In genomic region chr6:116221931-116222330, GRCh38 we compare ENCODE assay signal across 19 cellular contexts. TPM values are rescaled to one million over a fixed set of nuclear protein-coding genes. Genes with fewer than 3 reads are reported as not detected.
DNase-seq lines count a peak whose midpoint lies in the region; ATAC-seq and TF ChIP-seq lines count a peak whose summit lies in the region.
"Had no signal": no experiment of that assay in that cellular context is flagged by ENCODE, and none has a peak within 500 bp of the region (broad histone marks: within the 10 kb centered on the region; RNA-seq: fewer than 3 reads in every experiment).

No MANE protein-coding gene starts in this region.

- ATAC-seq in IMR-90 (ENCODE audit: low read depth): peak; percentile 68
- ATAC-seq in stimulated activated effector memory CD8-positive, alpha-beta T cell treated with anti-CD3 and anti-CD28 coated beads, Interleukin-12 subunit alpha, Interleukin-12 subunit beta, amount 100 ng/mL, for 72 hours: no peak
- ATAC-seq: CD8-positive, alpha-beta T cell; HCT116 had no signal

- H3K18ac ChIP-seq in IMR-90 (ENCODE audit: low read depth, low read length): peak overlapping the region; percentile 71; the same call in 1 of the 2 replicates

- no peak for TF ChIP-seq RAD21 in IMR-90 (IDR thresholded peaks at IDR 0.05; ENCODE audit: low read length)
- TF ChIP-seq RAD21 in neural cell (conservative IDR thresholded peaks at IDR 0.05): no peak

- no peak overlapping the region for H2BK120ac ChIP-seq in IMR-90 (ENCODE audit: low read depth, low read length)

- no peak overlapping the region for H2AK9ac ChIP-seq in IMR-90 (replicated peaks; ENCODE audit: low read depth, low read length, poor library complexity)

- H3K36me3 ChIP-seq in IMR-90 (ENCODE audit: control insufficient read depth, insufficient read depth, low read length): no peaks in the 10 kb centered on the region
- no peaks in the 10 kb centered on the region for H3K36me3 ChIP-seq in neural cell (ENCODE audit: insufficient read depth, low read length)
- H3K36me3 ChIP-seq: BLaER1 had no signal

- H3F3A ChIP-seq in neural cell (ENCODE audit: insufficient read depth, low read length, poor library complexity, severe bottlenecking): no peaks in the 10 kb centered on the region

- H3K9me3 ChIP-seq in IMR-90 (ENCODE audit: control insufficient read depth, insufficient read depth, low read length): no peaks in the 10 kb centered on the region
- no peaks in the 10 kb centered on the region for H3K9me3 ChIP-seq in neural cell (ENCODE audit: low read length)
- H3K9me3 ChIP-seq: BLaER1, Caco-2 had no signal

- peaks cover 5% of the 10 kb centered on the region for H3K36me3 Mint-ChIP-seq in mesothelial cell of epicardium
- peaks cover 7% of the 10 kb centered on the region for H3K36me3 Mint-ChIP-seq in stimulated activated effector memory CD8-positive, alpha-beta T cell treated with anti-CD3 and anti-CD28 coated beads, Interleukin-12 subunit alpha, Interleukin-12 subunit beta, amount 100 ng/mL, for 72 hours

- no peaks in the 10 kb centered on the region for H3K27me3 Mint-ChIP-seq in mesothelial cell of epicardium (ENCODE audit: low read depth)
- H3K27me3 Mint-ChIP-seq: B cell; CD4-positive, CD25-positive, alpha-beta regulatory T cell had no signal

- DNase-seq in EL (peak; percentile 9), IMR-90 (peak; percentile 24), astrocyte of the hippocampus (ENCODE audit: low read depth, low spot score) (peak; percentile 4), NCI-H510A treated with DMSO at 0.1 percent for 48 hours (lab: John Stamatoyannopoulos, UW) (no peak), mesothelial cell of epicardium (ENCODE audit: low spot score in 2 of 2, unreplicated experiment in 2 of 2) (no peak), hypothalamus (lab: John Stamatoyannopoulos, UW) (no peak)
- DNase-seq in stimulated activated effector memory CD8-positive, alpha-beta T cell treated with anti-CD3 and anti-CD28 coated beads, Interleukin-12 subunit alpha, Interleukin-12 subunit beta, amount 100 ng/mL, for 72 hours (ENCODE audit: low spot score in 2 of 2): no peak
- DNase-seq: Caco-2; CD4-positive, CD25-positive, alpha-beta regulatory T cell; CD8-positive, alpha-beta T cell; DMS153; DND-41; GF-D8; H9 had no signal

- BruUV-seq in IMR-90 (replicated peaks; lab: Mats Ljungman, UMichigan): no TSS peak

- no CpG with 5 or more reads among the region's 2 CpGs for WGBS in IMR-90 (ENCODE audit: extremely low coverage in 2 of 2, insufficient read length in 1 of 2), 2 experiments

- POLR2A ChIA-PET in IMR-90 (lab: Charles Lee; ENCODE audit: unreplicated experiment): no interaction called here

- H3K79me2 ChIP-seq in neural cell (replicated peaks; ENCODE audit: insufficient read depth, low read length): no peaks in the 10 kb centered on the region

- H3K79me1 ChIP-seq in IMR-90 (ENCODE audit: low read depth in 1 of 2, low read length in 2 of 2): peaks cover 0 to 2% of the 10 kb centered on the region in 2 experiments; a peak in 1 of 4 replicates

- H3K4me2 ChIP-seq in IMR-90 (ENCODE audit: low read depth, low read length) (peak overlapping the region; percentile 72; the same call in 1 of the 2 replicates), neural cell (ENCODE audit: low read length) (no peak overlapping the region)
- H3K4me2 ChIP-seq: BLaER1 had no signal

- H3K4me3 ChIP-seq in IMR-90 (ENCODE audit: insufficient read depth, low read depth, low read length): no peak overlapping the region
- H3K4me3 ChIP-seq in neural cell (ENCODE audit: low read length): no peak overlapping the region
- H3K4me3 ChIP-seq: BLaER1 had no signal

- H2BK5ac ChIP-seq in IMR-90 (ENCODE audit: low read depth, low read length, poor library complexity, severe bottlenecking): peak overlapping the region; percentile 62

- no peak overlapping the region for H3K27ac Mint-ChIP-seq in mesothelial cell of epicardium
- H3K27ac Mint-ChIP-seq in stimulated activated effector memory CD8-positive, alpha-beta T cell treated with anti-CD3 and anti-CD28 coated beads, Interleukin-12 subunit alpha, Interleukin-12 subunit beta, amount 100 ng/mL, for 72 hours: no peak overlapping the region
- H3K27ac Mint-ChIP-seq: B cell; CD4-positive, CD25-positive, alpha-beta regulatory T cell; CD8-positive, alpha-beta T cell had no signal

- H3K4me1 Mint-ChIP-seq in mesothelial cell of epicardium: no peaks in the 10 kb centered on the region
- no peaks in the 10 kb centered on the region for H3K4me1 Mint-ChIP-seq in stimulated activated effector memory CD8-positive, alpha-beta T cell treated with anti-CD3 and anti-CD28 coated beads, Interleukin-12 subunit alpha, Interleukin-12 subunit beta, amount 100 ng/mL, for 72 hours
- H3K4me1 Mint-ChIP-seq: B cell had no signal

- H3K27ac ChIP-seq in IMR-90 (ENCODE audit: insufficient read depth, low read length) (no peak overlapping the region), neural cell (ENCODE audit: low read length) (peak overlapping the region; percentile 63)
- H3K27ac ChIP-seq: BLaER1, C4-2B had no signal

- H3K56ac ChIP-seq in IMR-90 (ENCODE audit: extremely low read depth, insufficient read depth, low read length): no peak overlapping the region

- H4K20me1 ChIP-seq in IMR-90 (ENCODE audit: insufficient read depth, low read length): no peaks in the 10 kb centered on the region
- H4K20me1 ChIP-seq in neural cell (ENCODE audit: insufficient read depth): no peaks in the 10 kb centered on the region
- H4K20me1 ChIP-seq: BLaER1 had no signal

- H2BK15ac ChIP-seq in IMR-90 (ENCODE audit: low read depth, low read length): no peak overlapping the region

- no peak overlapping the region for H4K91ac ChIP-seq in IMR-90 (ENCODE audit: insufficient read depth, low read depth, low read length)

- no peak overlapping the region; the same call in 1 of the 2 replicates for H4K5ac ChIP-seq in IMR-90 (ENCODE audit: low read depth, low read length)

- no peak overlapping the region for H4K8ac ChIP-seq in IMR-90 (ENCODE audit: low read depth in 2 of 2, low read length in 2 of 2)

- H3K4me3 Mint-ChIP-seq in mesothelial cell of epicardium: no peak overlapping the region
- H3K4me3 Mint-ChIP-seq in stimulated activated effector memory CD8-positive, alpha-beta T cell treated with anti-CD3 and anti-CD28 coated beads, Interleukin-12 subunit alpha, Interleukin-12 subunit beta, amount 100 ng/mL, for 72 hours: no peak overlapping the region
- H3K4me3 Mint-ChIP-seq: B cell; CD4-positive, CD25-positive, alpha-beta regulatory T cell; CD8-positive, alpha-beta T cell; H9 had no signal

- no peaks in the 10 kb centered on the region for H3K9me3 Mint-ChIP-seq in mesothelial cell of epicardium
- H3K9me3 Mint-ChIP-seq in stimulated activated effector memory CD8-positive, alpha-beta T cell treated with anti-CD3 and anti-CD28 coated beads, Interleukin-12 subunit alpha, Interleukin-12 subunit beta, amount 100 ng/mL, for 72 hours: no peaks in the 10 kb centered on the region
- H3K9me3 Mint-ChIP-seq: CD4-positive, CD25-positive, alpha-beta regulatory T cell; CD8-positive, alpha-beta T cell; H9 had no signal

- dilution Hi-C loops in IMR-90 (cut with HindIII; ENCODE audit: low sequenced_read_pairs, unreplicated experiment): no loop called here

- H2BK20ac ChIP-seq in IMR-90 (ENCODE audit: low read depth, low read length): no peak overlapping the region

- TF ChIP-seq POLR2A in IMR-90 (IDR thresholded peaks at IDR 0.05; ENCODE audit: low read depth, low read length): no peak

- no peak overlapping the region for H3K23ac ChIP-seq in IMR-90 (ENCODE audit: low read depth, low read length)

- in situ Hi-C loops in IMR-90 (cut with MboI; ENCODE audit: low sequenced_read_pairs): no loop called here

- H3K9me1 ChIP-seq in IMR-90 (ENCODE audit: insufficient read depth, low read length): no peaks in the 10 kb centered on the region

- CTCF ChIA-PET in IMR-90 (lab: Yijun Ruan, JAX): no interaction called here

- H3K9me2 ChIP-seq in neural cell (ENCODE audit: insufficient read depth, low read length): no peaks in the 10 kb centered on the region

- H3K4ac ChIP-seq in IMR-90 (ENCODE audit: low read depth, low read length): no peak overlapping the region

- H3K27me3 ChIP-seq in IMR-90 (ENCODE audit: control insufficient read depth, insufficient read depth, low read length): no peaks in the 10 kb centered on the region
- no peaks in the 10 kb centered on the region for H3K27me3 ChIP-seq in neural cell (ENCODE audit: insufficient read depth, low read depth, low read length)
- H3K27me3 ChIP-seq: BLaER1 had no signal

- no peak for TF ChIP-seq CTCF in IMR-90 (conservative IDR thresholded peaks at IDR 0.05; ENCODE audit: low read depth, low read length)
- no peak for TF ChIP-seq CTCF in neural cell (IDR thresholded peaks at IDR 0.05; ENCODE audit: poor library complexity, severe bottlenecking)
- TF ChIP-seq CTCF in mesothelial cell of epicardium (IDR thresholded peaks at IDR 0.05; ENCODE audit: unreplicated experiment): no peak

- no peak overlapping the region for H3K14ac ChIP-seq in IMR-90 (replicated peaks; ENCODE audit: low read depth, low read length)

- H3K4me1 ChIP-seq in IMR-90 (ENCODE audit: control insufficient read depth, insufficient read depth, low read length): peaks cover 6% of the 10 kb centered on the region
- H3K4me1 ChIP-seq: BLaER1, Caco-2 had no signal

- intact Hi-C loops in IMR-90 (cut with micrococcal nuclease): loop anchor here (2.0 kb wide), 2 partner anchors 21 to 309 kb away; no protein-coding TSS in a partner anchor

- H2AFZ ChIP-seq in IMR-90 (replicated peaks; ENCODE audit: low read length, poor library complexity) (no peak overlapping the region), neural cell (ENCODE audit: low read depth, low read length) (no peak overlapping the region)

- no peak overlapping the region for H2AK5ac ChIP-seq in IMR-90 (ENCODE audit: low read depth, low read length)

- H3K9ac ChIP-seq in IMR-90 (ENCODE audit: low read depth, low read length): no peak overlapping the region
- no peak overlapping the region for H3K9ac ChIP-seq in neural cell (ENCODE audit: low read length)
- H3K9ac ChIP-seq: BLaER1 had no signal

- TF ChIP-seq EP300 in neural cell (conservative IDR thresholded peaks at IDR 0.05; ENCODE audit: poor library complexity, severe bottlenecking): no peak

TF ChIP-seq in neural cell, 6 proteins besides CTCF, POLR2A, EP300 and RAD21 (continues in another document):
- TF ChIP-seq SMC3 (conservative IDR thresholded peaks at IDR 0.05; ENCODE audit: poor library complexity) (no peak), POLR2AphosphoS5 (IDR thresholded peaks at IDR 0.05) (no peak)

RNA-seq across cellular contexts. Expression of gene TSPYL4, which starts 31.9 kb away (rescaled TPM):
- total RNA-seq in IMR-90 (2012; rRNA removed) (22.0 and 23.1 TPM in 2 replicates), mesothelial cell of epicardium (40.8 to 44.0 TPM (median 41.2 TPM) in 3 replicates)
- polyA plus RNA-seq in IMR-90 (2012; rRNA removed) (29.0 and 29.9 TPM in 2 replicates), neural cell (97.2 and 99.8 TPM in 2 replicates)
- 11.5 and 20.0 TPM in 2 replicates for polyA plus RNA-seq in IMR-90 (2012; cell fraction: cytosol; rRNA removed)
- polyA plus RNA-seq in IMR-90 (2012; cell fraction: nucleus; rRNA removed; ENCODE audit: low replicate concordance): 21.8 and 63.1 TPM in 2 replicates
- 162 and 171 TPM in 2 replicates for polyA minus RNA-seq in neural cell

RNA-seq across cellular contexts. Expression of gene TSPYL1, which starts 57.8 kb away (rescaled TPM):
- total RNA-seq in IMR-90 (2012; rRNA removed) (111 and 121 TPM in 2 replicates), mesothelial cell of epicardium (92.5 to 95.6 TPM (median 95.1 TPM) in 3 replicates)
- polyA plus RNA-seq in IMR-90 (2012; rRNA removed) (30.1 and 32.4 TPM in 2 replicates), neural cell (79.3 and 84.8 TPM in 2 replicates)
- 19.1 and 19.2 TPM in 2 replicates for polyA plus RNA-seq in IMR-90 (2012; cell fraction: cytosol; rRNA removed)
- polyA plus RNA-seq in IMR-90 (2012; cell fraction: nucleus; rRNA removed; ENCODE audit: low replicate concordance): 7.1 and 14.7 TPM in 2 replicates
- polyA minus RNA-seq in neural cell: 158 and 160 TPM in 2 replicates

Comparison
In these comparisons a context has a peak if more than half of its experiments do, and no peak if none do; other contexts are left out.
1. DNase-seq: peak in EL (single experiment), IMR-90 (single experiment) and astrocyte of the hippocampus (single experiment); none in NCI-H510A treated with DMSO at 0.1 percent for 48 hours (single experiment), mesothelial cell of epicardium (0 of 2), stimulated activated effector memory CD8-positive, alpha-beta T cell treated with anti-CD3 and anti-CD28 coated beads, Interleukin-12 subunit alpha, Interleukin-12 subunit beta, amount 100 ng/mL, for 72 hours (0 of 2) and hypothalamus (0 of 51).